In genomic region chr4:115972967-115973366, GRCh38 we compare ENCODE assay signal across 14 cellular contexts.
A peak's percentile ranks its signal among the peaks of the same experiment; 100 is the strongest.
DNase-seq lines count a peak whose midpoint lies in the region; ATAC-seq and TF ChIP-seq lines count a peak whose summit lies in the region.
"Had no signal": no experiment of that assay in that cellular context is flagged by ENCODE, and none has a peak within 500 bp of the region (broad histone marks: within the 10 kb centered on the region; RNA-seq: fewer than 3 reads in every experiment).

No MANE protein-coding gene starts in this region.

- DNase-seq in foreskin keratinocyte (no peak), iPS-NIHi11 (ENCODE audit: low spot score) (peak; percentile 8), pons (ENCODE audit: low spot score) (peak; percentile 8), NCI-H446 (lab: John Stamatoyannopoulos, UW) (no peak), NCI-H1417 (lab: John Stamatoyannopoulos, UW) (no peak)
- DNase-seq: C1 segment of cervical spinal cord; Calu3; CD4-positive, alpha-beta T cell; DMS 273 treated with DMSO at 0.1 percent for 48 hours; H7 had no signal

- ATAC-seq in foreskin keratinocyte (no peak), GM19328 (IDR thresholded peaks at IDR 0.05; ENCODE audit: unreplicated experiment) (no peak)
- ATAC-seq: GM12878, HepG2 had no signal

- H3K9ac ChIP-seq in HUES6 (ENCODE audit: low read length): peak overlapping the region; percentile 60

- peaks cover 19% of the 10 kb centered on the region; the same call in 1 of the 2 replicates for H3K36me3 ChIP-seq in HUES6 (ENCODE audit: control insufficient read depth, insufficient read depth, low read length)

- H3K27ac ChIP-seq in HUES6 (ENCODE audit: low read depth, low read length) (peak overlapping the region; percentile 98), foreskin keratinocyte (peak overlapping the region; percentile 17)

- H3K4me1 ChIP-seq in HUES6 (ENCODE audit: control insufficient read depth, insufficient read depth, low read length) (peaks cover 44% of the 10 kb centered on the region), foreskin keratinocyte (no peaks in the 10 kb centered on the region)

- no peak overlapping the region for H3K4me3 ChIP-seq in HUES6 (ENCODE audit: low read depth, low read length)
- H3K4me3 ChIP-seq: GM12878 had no signal

- TF ChIP-seq CTCF in foreskin keratinocyte (conservative IDR thresholded peaks at IDR 0.05): no peak

- H3K9me3 ChIP-seq in HUES6 (ENCODE audit: control insufficient read depth, insufficient read depth, low read depth, low read length): no peaks in the 10 kb centered on the region

- H3K27me3 ChIP-seq in HUES6 (ENCODE audit: control insufficient read depth, insufficient read depth, low read length) (no peaks in the 10 kb centered on the region), foreskin keratinocyte (no peaks in the 10 kb centered on the region)

Comparison
In these comparisons a context has a peak if more than half of its experiments do, and no peak if none do; other contexts are left out.
1. DNase-seq: peak in iPS-NIHi11 (single experiment) and pons (single experiment); none in foreskin keratinocyte (0 of 2), NCI-H446 (0 of 2) and NCI-H1417 (0 of 3).